8 cellular contexts compared by ENCODE assay signal in the genomic region with DNA sequence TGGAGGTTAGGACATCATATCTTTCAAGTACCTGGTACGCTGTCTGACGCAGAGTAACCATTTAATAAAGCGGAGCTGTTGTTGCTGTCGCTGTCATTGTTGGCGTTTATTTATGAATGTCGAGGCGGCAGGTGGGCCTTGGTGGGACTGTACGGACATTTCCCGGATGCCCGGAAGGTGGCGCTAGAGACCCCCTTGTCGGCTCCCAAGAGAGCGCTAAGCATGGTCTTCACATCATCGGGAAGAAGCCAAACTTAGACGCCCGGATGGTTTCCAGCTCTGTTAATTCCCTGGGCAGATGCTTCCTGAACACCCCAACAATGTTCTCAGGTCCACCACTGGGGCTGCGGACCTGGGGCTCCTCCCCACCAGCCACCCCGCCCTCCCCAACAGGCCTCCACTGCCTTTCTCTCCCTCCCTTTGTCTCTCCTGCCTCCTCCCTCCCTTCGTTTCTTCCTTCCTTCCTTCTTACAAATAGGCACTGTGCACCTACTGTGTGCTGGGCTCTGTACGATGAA. TPM values are rescaled to one million over a fixed set of nuclear protein-coding genes. Genes with fewer than 3 reads are reported as not detected.
A peak's percentile ranks its signal among the peaks of the same experiment; 100 is the strongest.
DNase-seq lines count a peak whose midpoint lies in the region; ATAC-seq, FAIRE-seq and TF ChIP-seq lines count a peak whose summit lies in the region.

No MANE protein-coding gene starts in this region.

- CTCF ChIA-PET in activated CD8-positive, alpha-beta memory T cell treated with anti-CD3 and anti-CD28 coated beads, Interleukin-2, amount 10 ng/mL, durations not matched to agents 7 days and 5 days (lab: Charles Lee) = interaction anchor here (1.1 to 2.0 kb wide), 16 partner anchors 12 to 367 kb away, joined by 3 to 31 read pairs (median 5); a partner anchor contains a TSS

- no peak overlapping the region for H3K4me3 Mint-ChIP-seq in activated CD8-positive, alpha-beta memory T cell treated with anti-CD3 and anti-CD28 coated beads, Interleukin-2, amount 10 ng/mL, durations not matched to agents 7 days and 5 days

- FAIRE-seq in D721Med (lab: Jason Lieb, UNC) (no peak), endometrium (lab: Jason Lieb, UNC) (peak; percentile 53)

- peaks cover under 1% of the 10 kb centered on the region for H3K4me1 Mint-ChIP-seq in activated CD8-positive, alpha-beta memory T cell treated with anti-CD3 and anti-CD28 coated beads, Interleukin-2, amount 10 ng/mL, durations not matched to agents 7 days and 5 days

- peak; percentile 80 for TF ChIP-seq CTCF in D721Med (IDR thresholded peaks at IDR 0.05; ENCODE audit: insufficient read depth, missing control alignments)

- no peaks in the 10 kb centered on the region for H3K9me3 Mint-ChIP-seq in activated CD8-positive, alpha-beta memory T cell treated with anti-CD3 and anti-CD28 coated beads, Interleukin-2, amount 10 ng/mL, durations not matched to agents 7 days and 5 days (ENCODE audit: low read depth)

- no peaks in the 10 kb centered on the region for H3K36me3 Mint-ChIP-seq in activated CD8-positive, alpha-beta memory T cell treated with anti-CD3 and anti-CD28 coated beads, Interleukin-2, amount 10 ng/mL, durations not matched to agents 7 days and 5 days

- DNase-seq in D721Med (ENCODE audit: insufficient read length, low spot score) (peak; percentile 85), NCI-H774 (lab: John Stamatoyannopoulos, UW) (peak; percentile 60), midbrain (lab: John Stamatoyannopoulos, UW) (peak; percentile 81)
- DNase-seq in activated CD8-positive, alpha-beta memory T cell treated with anti-CD3 and anti-CD28 coated beads, Interleukin-2, amount 10 ng/mL, durations not matched to agents 7 days and 5 days = peak; percentile 80
- DNase-seq in stimulated activated CD8-positive, alpha-beta memory T cell treated with anti-CD3 and anti-CD28 coated beads, Interleukin-15, amount 100 ng/mL, for 48 hours (ENCODE audit: low read depth in 2 of 2) = peak; percentile 43 to 62

- H3K27me3 Mint-ChIP-seq in activated CD8-positive, alpha-beta memory T cell treated with anti-CD3 and anti-CD28 coated beads, Interleukin-2, amount 10 ng/mL, durations not matched to agents 7 days and 5 days = no peaks in the 10 kb centered on the region

- ATAC-seq in HG02885 (IDR thresholded peaks at IDR 0.05; ENCODE audit: poor library complexity, unreplicated experiment) (peak; percentile 48), GM19324 (IDR thresholded peaks at IDR 0.05; ENCODE audit: low FRiP score, unreplicated experiment) (no peak)
- peak; percentile 70 for ATAC-seq in activated CD8-positive, alpha-beta memory T cell treated with anti-CD3 and anti-CD28 coated beads, Interleukin-2, amount 10 ng/mL, durations not matched to agents 7 days and 5 days

- no peak overlapping the region for H3K27ac Mint-ChIP-seq in activated CD8-positive, alpha-beta memory T cell treated with anti-CD3 and anti-CD28 coated beads, Interleukin-2, amount 10 ng/mL, durations not matched to agents 7 days and 5 days

RNA-seq across cellular contexts. Expression of a gene that starts 54.1 kb away (rescaled TPM):
- 10 to 100 TPM in 1 of 2 experiments, 1 to 10 TPM in 1; 6.5 to 32.5 TPM for total RNA-seq in activated CD8-positive, alpha-beta memory T cell treated with anti-CD3 and anti-CD28 coated beads, Interleukin-2, amount 10 ng/mL, durations not matched to agents 7 days and 5 days
